22 cellular contexts compared by ENCODE assay signal in the genomic region with DNA sequence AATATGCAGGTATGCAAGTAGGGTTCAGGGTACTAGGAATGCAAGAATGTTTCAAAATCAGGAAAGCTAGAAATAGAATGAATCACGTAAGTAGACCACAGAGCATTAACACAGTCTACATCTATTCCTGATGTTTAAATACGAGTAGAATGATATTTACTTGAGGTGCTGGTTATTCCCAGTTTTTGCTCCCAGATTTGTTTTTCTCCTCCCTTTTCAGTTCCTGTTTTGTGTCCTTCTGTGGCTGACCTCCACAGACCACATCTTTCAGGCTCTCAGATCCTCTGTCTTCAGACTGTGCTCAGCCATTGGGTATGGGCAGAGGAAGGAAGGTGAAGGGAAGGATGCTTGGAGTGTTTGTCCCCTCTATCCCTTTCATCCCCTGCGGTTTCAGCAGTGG.
DNase-seq lines count a peak whose midpoint lies in the region; ATAC-seq, FAIRE-seq and TF ChIP-seq lines count a peak whose summit lies in the region.
"Had no signal": no experiment of that assay in that cellular context is flagged by ENCODE, and none has a peak within 500 bp of the region (broad histone marks: within the 10 kb centered on the region; RNA-seq: fewer than 3 reads in every experiment).

No MANE protein-coding gene starts in this region.

- H3K36me3 ChIP-seq in RWPE2 (ENCODE audit: low read depth) (no peaks in the 10 kb centered on the region), gastrocnemius medialis (no peaks in the 10 kb centered on the region), ovary (no peaks in the 10 kb centered on the region)
- H3K36me3 ChIP-seq: tibial artery had no signal

- H3K27ac ChIP-seq in RWPE2 (ENCODE audit: poor library complexity, severe bottlenecking) = peak overlapping the region; percentile 76
- H3K27ac ChIP-seq in gastrocnemius medialis = peak overlapping the region; percentile 4 to 41 (median 38)
- H3K27ac ChIP-seq in ovary = no peak overlapping the region
- H3K27ac ChIP-seq: tibial artery, VCaP had no signal

- TF ChIP-seq EP300 in ovary (IDR thresholded peaks at IDR 0.05) = no peak

- H3K27me3 ChIP-seq in RWPE2 (ENCODE audit: insufficient read depth, poor library complexity, severe bottlenecking) (no peaks in the 10 kb centered on the region), gastrocnemius medialis (no peaks in the 10 kb centered on the region), ovary (no peaks in the 10 kb centered on the region)
- H3K27me3 ChIP-seq: tibial artery had no signal

- intact Hi-C loops in gastrocnemius medialis (cut with DNase I; ENCODE audit: low total_unique reads) (no loop called here), ovary (cut with DNase I) (no loop called here)

- FAIRE-seq in H54 (lab: Jason Lieb, UNC) = peak; percentile 60
- FAIRE-seq: GM12892 had no signal

- ATAC-seq in RWPE2 (ENCODE audit: low read depth) (peak; percentile 51), gastrocnemius medialis (no peak), HG02970 (IDR thresholded peaks at IDR 0.05; ENCODE audit: low FRiP score, unreplicated experiment) (no peak)
- ATAC-seq: CD8-positive, alpha-beta T cell; stimulated activated naive CD8-positive, alpha-beta T cell treated with anti-CD3 and anti-CD28 coated beads, Interleukin-15, Interleukin-2, amounts not matched to agents 100 U/mL and 50 U/mL, for 24 hours had no signal

- H3K4me1 ChIP-seq in RWPE2 (ENCODE audit: insufficient read depth, poor library complexity, severe bottlenecking) (peaks cover 19% of the 10 kb centered on the region), gastrocnemius medialis (no peaks in the 10 kb centered on the region), ovary (ENCODE audit: insufficient read depth) (no peaks in the 10 kb centered on the region)

- WGBS in ovary, 3 donors = 75 to 86% (median 80%) methylated on average over 3 of the region's 3 CpGs

- in situ Hi-C loops in gastrocnemius medialis (cut with MboI; ENCODE audit: low sequenced_read_pairs in 4 of 4) = no loop called here

- TF ChIP-seq POLR2A in H54 (IDR thresholded peaks at IDR 0.05; ENCODE audit: low read depth, low read length) (no peak), gastrocnemius medialis (IDR thresholded peaks at IDR 0.05) (no peak), ovary (IDR thresholded peaks at IDR 0.05) (no peak)

- no peak for TF ChIP-seq CTCF in RWPE2 (IDR thresholded peaks at IDR 0.05; ENCODE audit: poor library complexity, severe bottlenecking)
- TF ChIP-seq CTCF in choroid plexus epithelial cell (conservative IDR thresholded peaks at IDR 0.05; ENCODE audit: low read depth, low read length) = no peak
- no peak for TF ChIP-seq CTCF in gastrocnemius medialis (IDR thresholded peaks at IDR 0.05 in 4 of 5, conservative IDR thresholded peaks at IDR 0.05 in 1 of 5)
- no peak for TF ChIP-seq CTCF in ovary (IDR thresholded peaks at IDR 0.05)

- no peaks in the 10 kb centered on the region for H3K9me3 ChIP-seq in RWPE2 (ENCODE audit: severe bottlenecking)
- H3K9me3 ChIP-seq in gastrocnemius medialis = no peaks in the 10 kb centered on the region
- H3K9me3 ChIP-seq in ovary = no peaks in the 10 kb centered on the region
- H3K9me3 ChIP-seq: tibial artery had no signal

- DNase-seq in H54 (ENCODE audit: insufficient read length, low spot score) (no peak), RWPE2 (ENCODE audit: low spot score) (no peak), choroid plexus epithelial cell (ENCODE audit: low read depth) (peak; percentile 76), gastrocnemius medialis (no peak), ovary (no peak), RPMI8226 (no peak)
- DNase-seq in activated CD4-positive, alpha-beta T cell treated with anti-CD3 and anti-CD28 coated beads, Interleukin-2, amount 50 U/mL, for 4 hours = no peak
- DNase-seq: activated CD4-positive, alpha-beta T cell treated with anti-CD3 and anti-CD28 coated beads, Interleukin-2, amount 10 ng/mL, durations not matched to agents 7 days and 5 days; activated gamma-delta T cell; CD8-positive, alpha-beta T cell; DMS53; erythroblast; GOT3; Kasumi-1; NCI-H1436; NCI-H524; SHP77 treated with DMSO at 0.1 percent for 48 hours; stimulated activated naive CD8-positive, alpha-beta T cell treated with anti-CD3 and anti-CD28 coated beads, Interleukin-15, Interleukin-2, amounts not matched to agents 100 U/mL and 50 U/mL, for 24 hours; tibial artery had no signal

- H3K4me3 ChIP-seq in RWPE2 (ENCODE audit: severe bottlenecking) = no peak overlapping the region
- no peak overlapping the region for H3K4me3 ChIP-seq in choroid plexus epithelial cell (ENCODE audit: low read depth, low read length)
- no peak overlapping the region for H3K4me3 ChIP-seq in gastrocnemius medialis
- no peak overlapping the region for H3K4me3 ChIP-seq in ovary
- H3K4me3 ChIP-seq: tibial artery had no signal

Comparison
In these comparisons a context has a peak if more than half of its experiments do, and no peak if none do; other contexts are left out.
1. H3K27ac ChIP-seq: peak in RWPE2 (single experiment) and gastrocnemius medialis (4 of 4); none in ovary (0 of 2).